ENCODE assay signal across 12 cellular contexts in the genomic region with DNA sequence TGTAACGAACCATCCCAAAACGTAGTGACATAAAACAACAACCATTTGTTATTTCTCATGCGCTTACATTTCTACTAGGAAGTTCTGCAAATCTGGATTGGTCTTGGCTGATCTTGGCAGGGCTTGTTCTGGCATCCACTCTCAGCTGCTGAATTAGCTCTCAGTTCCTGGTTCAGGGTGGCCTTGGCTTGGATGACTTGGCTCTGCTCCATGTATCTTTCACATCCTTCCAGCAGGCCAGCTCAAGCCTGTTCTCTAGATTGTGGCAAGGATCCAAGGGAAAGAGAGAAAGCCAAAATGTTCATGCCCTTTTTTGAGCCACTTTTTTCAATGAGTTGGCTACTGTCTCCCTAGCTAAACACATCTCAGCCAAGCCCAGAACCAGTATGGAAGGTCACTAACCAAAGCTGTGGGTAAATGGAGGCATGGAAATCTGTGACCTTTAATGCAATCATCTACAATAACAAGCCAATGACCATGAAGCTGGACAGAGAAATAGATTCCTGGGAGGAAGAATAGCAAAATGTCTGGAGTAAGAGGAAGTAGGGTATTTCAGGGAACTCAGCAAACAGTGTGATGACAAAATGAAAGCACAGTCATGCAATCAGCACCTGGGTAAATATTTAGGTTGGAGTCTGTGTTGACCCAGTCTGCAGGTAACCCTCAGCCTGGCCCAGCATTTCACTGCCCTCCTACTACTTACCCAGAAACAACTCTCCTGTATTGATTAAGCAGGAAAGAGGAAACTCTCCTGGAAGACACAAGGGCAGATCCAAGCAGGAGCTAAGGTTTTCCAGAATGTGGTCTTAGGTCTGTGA. TPM values are rescaled to one million over a fixed set of nuclear protein-coding genes. Genes with fewer than 3 reads are reported as not detected.
DNase-seq lines count a peak whose midpoint lies in the region; ATAC-seq and TF ChIP-seq lines count a peak whose summit lies in the region.
"Had no signal": no experiment of that assay in that cellular context is flagged by ENCODE, and none has a peak within 500 bp of the region (broad histone marks: within the 10 kb centered on the region; RNA-seq: fewer than 3 reads in every experiment).

No MANE protein-coding gene starts in this region.

- H3K9me3 Mint-ChIP-seq in natural killer cell, result no peaks in the 10 kb centered on the region

- no peak overlapping the region for H2BK15ac ChIP-seq in mesenchymal stem cell (ENCODE audit: low read depth, poor library complexity, severe bottlenecking)

- 87% methylated on average over 3 of the region's 3 CpGs for WGBS in mesenchymal stem cell

- H3K27me3 Mint-ChIP-seq in natural killer cell (ENCODE audit: low read depth in 2 of 2), result peaks cover 0 to 2% of the 10 kb centered on the region in 2 donors

- H3K27ac Mint-ChIP-seq in natural killer cell, result no peak overlapping the region

- intact Hi-C loops in natural killer cell (cut with micrococcal nuclease), result no loop called here

- peak; percentile 92 for ATAC-seq in left lobe of liver
- ATAC-seq in HG03439 (IDR thresholded peaks at IDR 0.05; ENCODE audit: unreplicated experiment), result no peak
- no peak for ATAC-seq in natural killer cell

- H2BK120ac ChIP-seq in mesenchymal stem cell (ENCODE audit: low read depth, low read length), result no peak overlapping the region

- no peak overlapping the region for H3K4me2 ChIP-seq in mesenchymal stem cell (ENCODE audit: low read length, poor library complexity, severe bottlenecking)

- no peaks in the 10 kb centered on the region for H3K36me3 ChIP-seq in mesenchymal stem cell (ENCODE audit: control insufficient read depth in 1 of 2, insufficient read depth in 2 of 2, low read depth in 1 of 2, low read length in 2 of 2)

- H3K14ac ChIP-seq in mesenchymal stem cell (ENCODE audit: low read length in 2 of 2), result no peak overlapping the region

- no peak overlapping the region for H3K27ac ChIP-seq in mesenchymal stem cell (ENCODE audit: low read length, poor library complexity, severe bottlenecking)

- no peak overlapping the region for H2BK12ac ChIP-seq in mesenchymal stem cell (ENCODE audit: low read length in 2 of 2)

- no peak overlapping the region for H4K8ac ChIP-seq in mesenchymal stem cell (ENCODE audit: low read length)

- no peaks in the 10 kb centered on the region for H3K79me1 ChIP-seq in mesenchymal stem cell (replicated peaks; ENCODE audit: low read length, poor library complexity, severe bottlenecking)

- no peaks in the 10 kb centered on the region for H3K4me1 Mint-ChIP-seq in natural killer cell

- H3K18ac ChIP-seq in mesenchymal stem cell (ENCODE audit: low read depth in 1 of 2, low read length in 2 of 2), result no peak overlapping the region

- H3K36me3 Mint-ChIP-seq in natural killer cell, result no peaks in the 10 kb centered on the region

- no peak overlapping the region for H3K9ac ChIP-seq in mesenchymal stem cell (ENCODE audit: low read length)

- no peak overlapping the region for H3K23ac ChIP-seq in mesenchymal stem cell (ENCODE audit: low read length in 2 of 2)

- no peaks in the 10 kb centered on the region for H3K27me3 ChIP-seq in mesenchymal stem cell (ENCODE audit: control insufficient read depth in 1 of 2, insufficient read depth in 1 of 2, low read length in 2 of 2)

- no peak for TF ChIP-seq CTCF in natural killer cell (IDR thresholded peaks at IDR 0.05)

- H2BK5ac ChIP-seq in mesenchymal stem cell (ENCODE audit: low read depth, low read length, poor library complexity, severe bottlenecking), result no peak overlapping the region

- H3K4ac ChIP-seq in mesenchymal stem cell (ENCODE audit: low read depth in 1 of 2, low read length in 2 of 2), result no peak overlapping the region

- no peak overlapping the region for H2AFZ ChIP-seq in mesenchymal stem cell (ENCODE audit: low read depth, low read length)

- H4K91ac ChIP-seq in mesenchymal stem cell (ENCODE audit: low read length), result no peak overlapping the region

- H3K9me3 ChIP-seq in mesenchymal stem cell (ENCODE audit: control insufficient read depth, low read length), result peaks cover 11% of the 10 kb centered on the region

- no peak overlapping the region for H3K4me3 Mint-ChIP-seq in natural killer cell
- H3K4me3 Mint-ChIP-seq: nephron had no signal

- H3K4me3 ChIP-seq in mesenchymal stem cell (ENCODE audit: insufficient read depth in 1 of 2, low read depth in 1 of 2, low read length in 2 of 2), result no peak overlapping the region

- H3K4me1 ChIP-seq in mesenchymal stem cell (ENCODE audit: control insufficient read depth, insufficient read depth, low read depth, low read length), result no peaks in the 10 kb centered on the region

- DNase-seq in COR-L47 (lab: John Stamatoyannopoulos, UW) (peak; percentile 63), NCI-H2081 (lab: John Stamatoyannopoulos, UW) (peak; percentile 47 to 84), amygdala (lab: John Stamatoyannopoulos, UW) (peak in 32 of 56 donors; percentile 0 to 62 (median 20)), left lobe of liver (ENCODE audit: low spot score) (peak; percentile 54), activated gamma-delta T cell treated with Interleukin-2 at 50 U/mL for 16 hours (no peak), mesenchymal stem cell (no peak), natural killer cell (no peak)
- DNase-seq: activated CD8-positive, alpha-beta memory T cell treated with anti-CD3 and anti-CD28 coated beads for 24 hours; GOT3; NK-92 treated with Interleukin-12 subunit alpha and Interleukin-12 subunit beta, amount 100 ng/mL, for 24 hours had no signal

- H2AK5ac ChIP-seq in mesenchymal stem cell (ENCODE audit: low read length, severe bottlenecking), result no peak overlapping the region

RNA-seq across cellular contexts. Expression of gene SNAP25, which starts 32.7 kb away (rescaled TPM):
- not detected for total RNA-seq in left lobe of liver
- polyA plus RNA-seq in mesenchymal stem cell (2013, experiment 1 of 2), result 2.4 TPM
- 2.2 TPM for polyA plus RNA-seq in mesenchymal stem cell (2013, experiment 2 of 2)
- total RNA-seq in natural killer cell, result not detected

Comparison
In these comparisons a context has a peak if more than half of its experiments do, and no peak if none do; other contexts are left out.
1. DNase-seq: peak in COR-L47 (single experiment), NCI-H2081 (2 of 2), amygdala (32 of 56) and left lobe of liver (single experiment); none in activated gamma-delta T cell treated with Interleukin-2 at 50 U/mL for 16 hours (single experiment), mesenchymal stem cell (single experiment) and natural killer cell (single experiment).